Comparison of ENCODE assay signal across 8 cellular contexts in the genomic region with DNA sequence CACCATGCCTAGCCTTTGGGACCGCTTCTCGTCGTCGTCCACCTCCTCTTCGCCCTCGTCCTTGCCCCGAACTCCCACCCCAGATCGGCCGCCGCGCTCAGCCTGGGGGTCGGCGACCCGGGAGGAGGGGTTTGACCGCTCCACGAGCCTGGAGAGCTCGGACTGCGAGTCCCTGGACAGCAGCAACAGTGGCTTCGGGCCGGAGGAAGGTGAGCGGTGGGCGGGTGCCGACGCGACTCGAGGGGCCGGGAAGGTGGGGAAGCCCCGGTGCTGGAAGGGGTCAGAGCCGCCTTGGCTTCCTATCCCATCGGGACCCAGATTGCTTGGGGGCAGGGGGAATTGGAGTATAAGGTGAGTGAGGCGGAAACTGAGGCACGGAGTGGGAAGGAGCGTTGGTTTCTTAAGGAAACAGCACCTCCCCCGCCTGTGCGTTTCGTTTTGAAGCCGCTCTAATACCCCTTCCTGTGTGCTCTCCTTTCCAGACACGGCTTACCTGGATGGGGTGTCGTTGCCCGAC. TPM values are rescaled to one million over a fixed set of nuclear protein-coding genes. Genes with fewer than 3 reads are reported as not detected.
DNase-seq lines count a peak whose midpoint lies in the region; ATAC-seq and TF ChIP-seq lines count a peak whose summit lies in the region.

No MANE protein-coding gene starts in this region.

- TF ChIP-seq POLR2A in lower leg skin (IDR thresholded peaks at IDR 0.05) (no peak), tibial nerve (IDR thresholded peaks at IDR 0.05) (no peak)

- H3K4me1 Mint-ChIP-seq in Calu3 (ENCODE audit: low read depth, unreplicated experiment) = peaks cover 67% of the 10 kb centered on the region
- peaks cover 68% of the 10 kb centered on the region for H3K4me1 Mint-ChIP-seq in brain

- no peak for DNase-seq in Calu3
- no peak for DNase-seq in lower leg skin (ENCODE audit: low spot score in 2 of 2)
- no peak for DNase-seq in tibial nerve (ENCODE audit: low spot score in 2 of 2)
- DNase-seq in NCI-H510A (lab: John Stamatoyannopoulos, UW) = no peak
- DNase-seq in GM10266 (ENCODE audit: extremely low spot score) = no peak

- H3K36me3 ChIP-seq in tibial nerve = peaks cover 4 to 27% (median 24%) of the 10 kb centered on the region in 3 donors

- no peak for TF ChIP-seq EP300 in tibial nerve (IDR thresholded peaks at IDR 0.05)

- CTCF ChIA-PET in Calu3 (lab: Charles Lee) = interaction anchor here (1.0 to 4.9 kb wide), 16 partner anchors 13 to 100 kb away, joined by 3 to 34 read pairs (median 7); no protein-coding TSS in a partner anchor

- WGBS in lower leg skin, 2 donors = 1 to 2% methylated on average over 40 of the region's 40 CpGs
- WGBS in tibial nerve, 2 donors = 0 to 1% methylated on average over 36 to 38 of the region's 40 CpGs

- no peaks in the 10 kb centered on the region for H3K27me3 ChIP-seq in tibial nerve

- intact Hi-C loops in Calu3 (cut with micrococcal nuclease; ENCODE audit: unreplicated experiment) = no loop called here
- intact Hi-C loops in lower leg skin (cut with DNase I; ENCODE audit: low total_unique reads) = loop anchor here (10.0 kb wide), 1 partner anchor 61 kb away; no protein-coding TSS in a partner anchor

- no peaks in the 10 kb centered on the region for H3K9me3 ChIP-seq in tibial nerve

- ATAC-seq in HG03432 (IDR thresholded peaks at IDR 0.05; ENCODE audit: unreplicated experiment) (peak; percentile 2), GM19463 (IDR thresholded peaks at IDR 0.05; ENCODE audit: unreplicated experiment) (no peak)

- H3K27ac ChIP-seq in tibial nerve = peak overlapping the region; percentile 89 to 100 (median 97)

- peak overlapping the region; percentile 98 for H3K4me3 ChIP-seq in lower leg skin (ENCODE audit: low read depth, poor library complexity, severe bottlenecking)
- H3K4me3 ChIP-seq in tibial nerve = peak overlapping the region; percentile 78 to 98 (median 90)

- no peak for TF ChIP-seq CTCF in Calu3 (IDR thresholded peaks at IDR 0.05; ENCODE audit: unreplicated experiment)
- TF ChIP-seq CTCF in brain (conservative IDR thresholded peaks at IDR 0.05) = no peak
- no peak for TF ChIP-seq CTCF in lower leg skin (IDR thresholded peaks at IDR 0.05)
- no peak for TF ChIP-seq CTCF in tibial nerve (IDR thresholded peaks at IDR 0.05)
- TF ChIP-seq CTCF in GM10266 (IDR thresholded peaks at IDR 0.05; ENCODE audit: control insufficient read depth, insufficient read depth, low read depth, missing control alignments) = no peak

- peak overlapping the region; percentile 99 for H3K27ac Mint-ChIP-seq in Calu3 (ENCODE audit: unreplicated experiment)
- H3K27ac Mint-ChIP-seq in brain = peak overlapping the region; percentile 99 to 100 (median 100)

- peaks cover 78% of the 10 kb centered on the region for H3K36me3 Mint-ChIP-seq in Calu3 (ENCODE audit: insufficient read depth, unreplicated experiment)
- peaks cover 26% of the 10 kb centered on the region for H3K36me3 Mint-ChIP-seq in brain

- BruUV-seq in Calu3 (replicated peaks; lab: Mats Ljungman, UMichigan) = TSS peak; percentile 81

- no peaks in the 10 kb centered on the region for H3K27me3 Mint-ChIP-seq in Calu3 (ENCODE audit: unreplicated experiment)
- peaks cover 24% of the 10 kb centered on the region for H3K27me3 Mint-ChIP-seq in brain

- H3K9me3 Mint-ChIP-seq in Calu3 (ENCODE audit: low read depth, unreplicated experiment) = no peaks in the 10 kb centered on the region
- H3K9me3 Mint-ChIP-seq in brain = peaks cover 0 to 6% (median 2%) of the 10 kb centered on the region in 5 experiments

- H3K4me1 ChIP-seq in tibial nerve = peaks cover 0 to 51% (median 30%) of the 10 kb centered on the region in 4 donors

- H3K4me3 Mint-ChIP-seq in Calu3 (ENCODE audit: low read depth, unreplicated experiment) (peak overlapping the region; percentile 95), brain (peak overlapping the region; percentile 90 to 99 (median 98))

RNA-seq across cellular contexts. Expression of a gene that starts 0.5 kb away (rescaled TPM):
- total RNA-seq in Calu3 (2022) (294 and 326 TPM in 2 replicates), lower leg skin (100 to 1,000 TPM; 274 to 929 (median 421) TPM), tibial nerve (1,000 to 10,000 TPM; 1,317 to 2,202 (median 1,604) TPM)
- 121 TPM for polyA plus RNA-seq in brain (ENCODE audit: insufficient read depth, low read depth, low replicate concordance)

RNA-seq across cellular contexts. Expression of a gene that starts 58.2 kb away (rescaled TPM):
- total RNA-seq in Calu3 (2022) (51.3 and 59.3 TPM in 2 replicates), lower leg skin (10 to 100 TPM; 17.7 to 33.3 (median 23.1) TPM), tibial nerve (10 to 100 TPM; 34.2 to 85.7 (median 54.2) TPM)
- polyA plus RNA-seq in brain (ENCODE audit: insufficient read depth, low read depth, low replicate concordance) = 43.6 TPM

RNA-seq across cellular contexts. Expression of a gene that starts 58.5 kb away (rescaled TPM):
- total RNA-seq in Calu3 (2022) (118 and 119 TPM in 2 replicates), lower leg skin (100 to 1,000 TPM in 2 of 4 donors, 10 to 100 TPM in 2; 47.8 to 116 (median 100) TPM), tibial nerve (10 to 100 TPM; 52.6 to 72.3 (median 61.9) TPM)
- polyA plus RNA-seq in brain (ENCODE audit: insufficient read depth, low read depth, low replicate concordance) = 79.8 TPM
